Comparison of ENCODE assay signal across 8 cellular contexts in genomic region chr16:25065899-25066298, GRCh38. TPM values are rescaled to one million over a fixed set of nuclear protein-coding genes. Genes with fewer than 3 reads are reported as not detected.
A peak's percentile ranks its signal among the peaks of the same experiment; 100 is the strongest.
DNase-seq lines count a peak whose midpoint lies in the region; ATAC-seq and TF ChIP-seq lines count a peak whose summit lies in the region.

No MANE protein-coding gene starts in this region.

- H3K4me3 Mint-ChIP-seq in Caco-2 (ENCODE audit: unreplicated experiment): peak overlapping the region; percentile 96
- peak overlapping the region; percentile 75 to 77; a peak in 1 of 5 replicates for H3K4me3 Mint-ChIP-seq in H9
- H3K4me3 Mint-ChIP-seq in activated naive CD8-positive, alpha-beta T cell treated with anti-CD3 and anti-CD28 coated beads, Interleukin-2, amount 50 U/mL, for 24 hours: peak overlapping the region; percentile 17
- peak overlapping the region; percentile 75 for H3K4me3 Mint-ChIP-seq in nephron progenitor cell
- no peak overlapping the region for H3K4me3 Mint-ChIP-seq in endothelial cell (ENCODE audit: unreplicated experiment)

- BruUV-seq in Caco-2 (replicated peaks; lab: Mats Ljungman, UMichigan): no TSS peak

- H3K9me3 ChIP-seq in Caco-2 (no peaks in the 10 kb centered on the region), H9 (ENCODE audit: control insufficient read depth, low read depth, low read length) (no peaks in the 10 kb centered on the region)

- H3K9ac ChIP-seq in H9 (ENCODE audit: extremely low read depth, insufficient read length, low read length): no peak overlapping the region

- H3K9me3 Mint-ChIP-seq in Caco-2 (ENCODE audit: unreplicated experiment) (no peaks in the 10 kb centered on the region), H9 (no peaks in the 10 kb centered on the region), nephron progenitor cell (no peaks in the 10 kb centered on the region), endothelial cell (ENCODE audit: unreplicated experiment) (no peaks in the 10 kb centered on the region)
- no peaks in the 10 kb centered on the region for H3K9me3 Mint-ChIP-seq in activated naive CD8-positive, alpha-beta T cell treated with anti-CD3 and anti-CD28 coated beads, Interleukin-2, amount 50 U/mL, for 24 hours

- no peaks in the 10 kb centered on the region for H3K27me3 ChIP-seq in Caco-2 (replicated peaks; ENCODE audit: control insufficient read depth, insufficient read depth, low read length)
- H3K27me3 ChIP-seq in H9 (ENCODE audit: insufficient read depth, low read length): no peaks in the 10 kb centered on the region

- no peak overlapping the region for H4K5ac ChIP-seq in H9 (ENCODE audit: insufficient read length, low read depth, low read length)

- H3K4me3 ChIP-seq in Caco-2 (ENCODE audit: low read depth, low read length): no peak overlapping the region

- no peak overlapping the region for H3K56ac ChIP-seq in H9 (ENCODE audit: insufficient read length, low read depth, low read length)

- H2BK20ac ChIP-seq in H9 (ENCODE audit: low read depth, low read length, poor library complexity, severe bottlenecking): no peak overlapping the region

- no peaks in the 10 kb centered on the region for H3K79me2 ChIP-seq in H9 (ENCODE audit: insufficient read depth, low read length)

- H3K4me1 ChIP-seq in Caco-2: peaks cover 24% of the 10 kb centered on the region
- H3K4me1 ChIP-seq in H9 (ENCODE audit: insufficient read depth, low read length): no peaks in the 10 kb centered on the region

- TF ChIP-seq CTCF in Caco-2 (IDR thresholded peaks at IDR 0.05; ENCODE audit: insufficient read depth in 1 of 2, low read depth in 1 of 2, low read length in 1 of 2, severe bottlenecking in 1 of 2, unreplicated experiment in 1 of 2): peak in 1 of 2 experiments; percentile 29
- peak; percentile 58 for TF ChIP-seq CTCF in H9 (conservative IDR thresholded peaks at IDR 0.05)
- no peak for TF ChIP-seq CTCF in nephron progenitor cell (IDR thresholded peaks at IDR 0.05)
- no peak for TF ChIP-seq CTCF in endothelial cell (IDR thresholded peaks at IDR 0.05; ENCODE audit: unreplicated experiment)

- H3K23me2 ChIP-seq in H9 (ENCODE audit: insufficient read length, low read depth, low read length, poor library complexity, severe bottlenecking): peaks cover 6% of the 10 kb centered on the region

- WGBS in H9 (ENCODE audit: extremely low coverage, insufficient read length, low lambda C conversion rate): no CpG with 5 or more reads among the region's 8 CpGs

- H3K23ac ChIP-seq in H9 (ENCODE audit: insufficient read length, low read depth, low read length): no peak overlapping the region

- no peak overlapping the region for H2BK12ac ChIP-seq in H9 (ENCODE audit: insufficient read length, low read depth, low read length)

- H2BK15ac ChIP-seq in H9 (ENCODE audit: low read depth, low read length): no peak overlapping the region

- no peak overlapping the region for H4K91ac ChIP-seq in H9 (ENCODE audit: insufficient read length, low read depth, low read length)

- H4K20me1 ChIP-seq in H9 (ENCODE audit: control insufficient read depth, insufficient read depth, insufficient read length): no peaks in the 10 kb centered on the region

- H2AK5ac ChIP-seq in H9 (ENCODE audit: insufficient read length, low read length): no peak overlapping the region

- no peaks in the 10 kb centered on the region for H3K36me3 ChIP-seq in Caco-2 (ENCODE audit: control insufficient read depth, insufficient read depth, low read length)

- H3K27me3 Mint-ChIP-seq in Caco-2 (ENCODE audit: insufficient read depth, unreplicated experiment) (no peaks in the 10 kb centered on the region), H9 (ENCODE audit: low read depth) (peaks cover 30% of the 10 kb centered on the region), nephron progenitor cell (ENCODE audit: low read depth, poor library complexity) (peaks cover 18% of the 10 kb centered on the region), endothelial cell (ENCODE audit: unreplicated experiment) (peaks cover 9% of the 10 kb centered on the region)
- peaks cover 4% of the 10 kb centered on the region for H3K27me3 Mint-ChIP-seq in activated naive CD8-positive, alpha-beta T cell treated with anti-CD3 and anti-CD28 coated beads, Interleukin-2, amount 50 U/mL, for 24 hours

- H3K4me1 Mint-ChIP-seq in Caco-2 (ENCODE audit: low read depth, unreplicated experiment) (peaks cover 27% of the 10 kb centered on the region), H9 (peaks cover 8 to 15% of the 10 kb centered on the region in 2 experiments), nephron progenitor cell (peaks cover 16% of the 10 kb centered on the region), endothelial cell (ENCODE audit: unreplicated experiment) (no peaks in the 10 kb centered on the region)
- H3K4me1 Mint-ChIP-seq in activated naive CD8-positive, alpha-beta T cell treated with anti-CD3 and anti-CD28 coated beads, Interleukin-2, amount 50 U/mL, for 24 hours: peaks cover 51% of the 10 kb centered on the region

- H2BK5ac ChIP-seq in H9 (ENCODE audit: insufficient read length, low read length): no peak overlapping the region

- H3K4me2 ChIP-seq in H9 (ENCODE audit: insufficient read depth, insufficient read length, low read length): no peak overlapping the region

- DNase-seq in Caco-2 (peak; percentile 38 to 43), H9 (peak; percentile 67), nephron progenitor cell (no peak), endothelial cell (ENCODE audit: low spot score) (no peak), HK-2 (ENCODE audit: unreplicated experiment) (no peak)
- no peak for DNase-seq in activated naive CD8-positive, alpha-beta T cell treated with anti-CD3 and anti-CD28 coated beads, Interleukin-2, amount 50 U/mL, for 24 hours
- DNase-seq in stimulated activated CD4-positive, alpha-beta T cell treated with anti-CD3 and anti-CD28 coated beads, Interleukin-15, amount 100 ng/mL, for 24 hours: no peak

- no peak for ATAC-seq in activated naive CD8-positive, alpha-beta T cell treated with anti-CD3 and anti-CD28 coated beads, Interleukin-2, amount 50 U/mL, for 24 hours
- no peak for ATAC-seq in GM18870 (IDR thresholded peaks at IDR 0.05; ENCODE audit: unreplicated experiment)

- H3K36me3 Mint-ChIP-seq in Caco-2 (ENCODE audit: insufficient read depth, unreplicated experiment) (no peaks in the 10 kb centered on the region), H9 (ENCODE audit: insufficient read depth in 1 of 3, low read depth in 3 of 3) (no peaks in the 10 kb centered on the region), nephron progenitor cell (ENCODE audit: low read depth) (no peaks in the 10 kb centered on the region), endothelial cell (ENCODE audit: low read depth, unreplicated experiment) (no peaks in the 10 kb centered on the region)
- no peaks in the 10 kb centered on the region for H3K36me3 Mint-ChIP-seq in activated naive CD8-positive, alpha-beta T cell treated with anti-CD3 and anti-CD28 coated beads, Interleukin-2, amount 50 U/mL, for 24 hours (ENCODE audit: low read depth)

- CTCF ChIA-PET in Caco-2 (lab: Charles Lee): interaction anchor here (2.0 kb wide), 1 partner anchor 41 kb away, joined by 12 read pairs; no protein-coding TSS in a partner anchor

- no peak overlapping the region for H3K27ac ChIP-seq in H9 (ENCODE audit: insufficient read length, low read depth, low read length)

- H3K14ac ChIP-seq in H9 (ENCODE audit: insufficient read depth, low read length): no peak overlapping the region

- no peak overlapping the region for H4K8ac ChIP-seq in H9 (replicated peaks; ENCODE audit: insufficient read length, low read depth, low read length)

- H3K27ac Mint-ChIP-seq in Caco-2 (ENCODE audit: unreplicated experiment) (no peak overlapping the region), H9 (no peak overlapping the region), nephron progenitor cell (no peak overlapping the region), endothelial cell (ENCODE audit: unreplicated experiment) (no peak overlapping the region)
- H3K27ac Mint-ChIP-seq in activated naive CD8-positive, alpha-beta T cell treated with anti-CD3 and anti-CD28 coated beads, Interleukin-2, amount 50 U/mL, for 24 hours: peak overlapping the region; percentile 81

- no peak overlapping the region for H2BK120ac ChIP-seq in H9 (ENCODE audit: low read depth, low read length, poor library complexity, severe bottlenecking)

- H3K18ac ChIP-seq in H9 (ENCODE audit: insufficient read length, low read depth, low read length): no peak overlapping the region

- no peaks in the 10 kb centered on the region for H3K79me1 ChIP-seq in H9 (ENCODE audit: insufficient read depth, low read depth, low read length, poor library complexity, severe bottlenecking)

- intact Hi-C loops in Caco-2 (cut with micrococcal nuclease; ENCODE audit: unreplicated experiment): loop anchor here (1.0 kb wide), 1 partner anchor 41 kb away; no protein-coding TSS in a partner anchor

- no peak overlapping the region for H3K4ac ChIP-seq in H9 (ENCODE audit: low read depth, low read length)

- POLR2A ChIA-PET in Caco-2 (lab: Charles Lee): interaction anchor here (0.6 to 1.8 kb wide), 4 partner anchors 17 to 102 kb away, joined by 3 to 5 read pairs (median 3); no protein-coding TSS in a partner anchor

- H3T11ph ChIP-seq in H9 (ENCODE audit: low read length): no peak overlapping the region

- H2AFZ ChIP-seq in H9 (ENCODE audit: low read length): no peak overlapping the region

RNA-seq across cellular contexts. Expression of gene LCMT1, which starts 45.6 kb away (rescaled TPM):
- 50.8 and 53.9 TPM in 2 replicates for total RNA-seq in Caco-2 (2022)
- total RNA-seq in H9 (2021): 80.6 and 81.2 TPM in 2 replicates
- total RNA-seq in endothelial cell (ENCODE audit: unreplicated experiment): 59.3 TPM

RNA-seq across cellular contexts. Expression of gene ARHGAP17, which starts 50.7 kb away (rescaled TPM):
- total RNA-seq in Caco-2 (2022) (134 and 142 TPM in 2 replicates), H9 (2021) (83.4 and 89.7 TPM in 2 replicates), endothelial cell (ENCODE audit: unreplicated experiment) (125 TPM)

Comparison
In these comparisons a context has a peak if more than half of its experiments do, and no peak if none do; other contexts are left out.
1. DNase-seq: peak in Caco-2 (2 of 2) and H9 (single experiment); none in activated naive CD8-positive, alpha-beta T cell treated with anti-CD3 and anti-CD28 coated beads, Interleukin-2, amount 50 U/mL, for 24 hours (single experiment), nephron progenitor cell (single experiment), endothelial cell (single experiment), HK-2 (single experiment) and stimulated activated CD4-positive, alpha-beta T cell treated with anti-CD3 and anti-CD28 coated beads, Interleukin-15, amount 100 ng/mL, for 24 hours (single experiment).